ENCODE assay signal across 1 cellular context in the genomic region with DNA sequence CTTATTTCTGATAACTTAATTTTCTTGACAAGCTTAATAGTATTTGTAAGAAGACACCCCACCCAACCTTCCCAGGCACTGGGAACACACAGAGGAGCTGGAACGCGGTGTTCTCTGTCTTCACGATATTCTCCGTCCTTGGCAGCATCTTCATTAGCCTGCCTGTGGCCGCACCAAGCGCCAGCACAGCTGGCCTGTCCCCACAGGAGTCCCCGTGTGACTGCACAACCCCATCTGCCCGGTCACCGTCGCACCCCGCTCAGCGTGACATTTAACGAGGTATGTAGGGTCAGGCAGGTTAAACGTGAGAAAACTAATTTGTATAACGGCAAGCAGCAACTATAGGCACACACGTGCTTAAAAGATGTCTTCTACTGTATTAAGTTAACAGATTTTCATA.
TF ChIP-seq lines count a peak whose summit lies in the region.

No MANE protein-coding gene starts in this region.

TF ChIP-seq in GM23338, 12 proteins besides CTCF, POLR2A, EP300 and RAD21 (continued from another document):
- no peak for TF ChIP-seq ZNF331 (CRISPR knock-in tag; IDR thresholded peaks at IDR 0.05; ENCODE audit: low read depth)
